In the genomic region with DNA sequence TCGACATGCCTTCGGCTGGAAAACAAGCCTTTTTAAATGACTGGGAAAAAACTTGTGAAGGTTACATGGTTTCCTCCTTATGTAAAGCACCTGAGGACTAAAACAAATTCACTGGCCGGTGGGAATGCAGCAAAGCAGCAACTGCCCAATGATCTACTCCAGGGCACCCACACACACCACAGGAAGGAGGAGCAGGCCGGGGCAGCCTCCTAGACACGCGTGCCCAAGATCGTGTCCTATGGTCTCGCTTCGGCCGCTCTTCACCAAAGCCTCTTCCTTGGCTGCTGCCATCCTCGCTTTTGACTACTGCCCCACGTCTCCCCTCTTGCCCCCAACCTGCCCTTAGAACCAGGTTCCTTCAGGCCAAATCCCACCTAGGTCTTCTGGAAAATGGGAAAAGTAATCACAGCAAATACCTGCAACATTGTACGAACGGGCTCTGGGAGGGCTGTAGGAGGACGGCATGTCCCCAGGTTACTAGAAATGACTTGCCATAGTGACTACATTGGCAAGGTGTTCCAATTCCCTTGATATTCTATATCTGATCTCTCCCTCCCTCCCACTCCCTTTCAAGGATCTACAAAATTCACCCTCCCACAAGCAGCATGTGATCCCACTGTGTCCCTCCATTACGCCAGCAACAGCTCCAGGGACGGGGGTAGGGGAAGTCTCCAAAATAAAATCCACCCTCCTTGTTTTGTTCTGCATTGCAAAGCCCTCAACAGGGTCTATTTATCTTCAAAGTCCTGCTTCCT, we compare ENCODE assay signal across 11 cellular contexts.
DNase-seq lines count a peak whose midpoint lies in the region; ATAC-seq, FAIRE-seq and TF ChIP-seq lines count a peak whose summit lies in the region.
"Had no signal": no experiment of that assay in that cellular context is flagged by ENCODE, and none has a peak within 500 bp of the region (broad histone marks: within the 10 kb centered on the region; RNA-seq: fewer than 3 reads in every experiment).

No MANE protein-coding gene starts in this region.

- no peaks in the 10 kb centered on the region for H4K20me1 ChIP-seq in SK-N-SH (ENCODE audit: insufficient read depth)

- H3K4me3 ChIP-seq in SK-N-SH (ENCODE audit: low read depth in 2 of 2, low read length in 1 of 2) (no peak overlapping the region), adrenal gland (no peak overlapping the region)

- 92% methylated on average over 17 of the region's 17 CpGs for WGBS in SK-N-SH (ENCODE audit: low lambda C conversion rate)
- WGBS in adrenal gland, 4 donors, result 77 to 83% (median 80%) methylated on average over 17 of the region's 17 CpGs

- peak overlapping the region; percentile 95 to 99 for H3K27ac ChIP-seq in SK-N-SH (ENCODE audit: low read depth in 2 of 2, low read length in 1 of 2)
- peak overlapping the region in 3 of 5 donors; percentile 50 to 93 (median 90) for H3K27ac ChIP-seq in adrenal gland
- H3K27ac ChIP-seq: 22Rv1, VCaP had no signal

- H3K9me3 ChIP-seq in SK-N-SH (no peaks in the 10 kb centered on the region), adrenal gland (replicated peaks in 1 of 3) (no peaks in the 10 kb centered on the region)

- H3K36me3 ChIP-seq in SK-N-SH (replicated peaks in 1 of 2; ENCODE audit: control insufficient read depth in 1 of 2, insufficient read depth in 2 of 2, low read length in 1 of 2), result peaks cover 19 to 28% of the 10 kb centered on the region in 2 experiments
- peaks cover 0 to 7% of the 10 kb centered on the region in 2 donors for H3K36me3 ChIP-seq in adrenal gland (replicated peaks in 1 of 2)

- no peak for TF ChIP-seq POLR2A in adrenal gland (IDR thresholded peaks at IDR 0.05)
- no peak for TF ChIP-seq POLR2A in GM12891 (IDR thresholded peaks at IDR 0.05; ENCODE audit: low read depth, low read length)

- H2AFZ ChIP-seq in SK-N-SH (ENCODE audit: low read depth), result no peak overlapping the region

- no peak for TF ChIP-seq RAD21 in SK-N-SH (IDR thresholded peaks at IDR 0.05; ENCODE audit: low read length)

- H3K4me1 ChIP-seq in SK-N-SH (ENCODE audit: control insufficient read depth in 1 of 2, insufficient read depth in 2 of 2, low read depth in 1 of 2, low read length in 1 of 2) (peaks cover 46 to 67% of the 10 kb centered on the region in 2 experiments), adrenal gland (replicated peaks in 1 of 2) (peaks cover 52 to 97% of the 10 kb centered on the region in 2 donors)

- ATAC-seq in SK-N-SH treated with all-trans-retinoic acid at 6 μM for 48 hours (no peak), HG02884 (IDR thresholded peaks at IDR 0.05; ENCODE audit: unreplicated experiment) (no peak)

- no peaks in the 10 kb centered on the region for H3K9me2 ChIP-seq in SK-N-SH

- intact Hi-C loops in adrenal gland (cut with DNase I), result no loop called here

- no peaks in the 10 kb centered on the region for H3K27me3 ChIP-seq in SK-N-SH (ENCODE audit: insufficient read depth)
- no peaks in the 10 kb centered on the region for H3K27me3 ChIP-seq in adrenal gland

- TF ChIP-seq CTCF in SK-N-SH (IDR thresholded peaks at IDR 0.05), result no peak
- no peak for TF ChIP-seq CTCF in adrenal gland (IDR thresholded peaks at IDR 0.05)

- POLR2A ChIA-PET in SK-N-SH (lab: Yijun Ruan, JAX), result no interaction called here

- no peak for DNase-seq in SK-N-SH
- DNase-seq in adrenal gland, result peak in 1 of 7 donors; percentile 59
- DNase-seq in mesenteric fat pad (ENCODE audit: low spot score), result peak; percentile 64
- DNase-seq in superior temporal gyrus (ENCODE audit: extremely low spot score), result peak; percentile 37
- no peak for DNase-seq in GM12891 (ENCODE audit: insufficient read length, low spot score)
- no peak for DNase-seq in foreskin melanocyte

- peaks cover 53% of the 10 kb centered on the region for H3F3A ChIP-seq in SK-N-SH (replicated peaks; ENCODE audit: insufficient read depth)

- no peak for FAIRE-seq in GM12891 (lab: Jason Lieb, UNC)
- FAIRE-seq: bronchial epithelial cell had no signal

- H3K4me2 ChIP-seq in SK-N-SH, result peak overlapping the region; percentile 78; the same call in 1 of the 2 replicates

- no peak for TF ChIP-seq EP300 in SK-N-SH (IDR thresholded peaks at IDR 0.05; ENCODE audit: borderline replicate concordance in 1 of 2, low read depth in 1 of 2, low read length in 1 of 2)

- CTCF ChIA-PET in SK-N-SH (lab: Yijun Ruan, JAX), result interaction anchor here (0.7 to 10.6 kb wide), 9 partner anchors 6 to 202 kb away, joined by 3 to 168 read pairs (median 33); no protein-coding TSS in a partner anchor

- H3K9ac ChIP-seq in SK-N-SH, result peak overlapping the region; percentile 54; the same call in 1 of the 2 replicates

- H3K79me2 ChIP-seq in SK-N-SH (ENCODE audit: insufficient read depth), result peaks cover 64% of the 10 kb centered on the region

TF ChIP-seq in SK-N-SH, 30 proteins besides CTCF, POLR2A, EP300 and RAD21 (continues in another document):
- TF ChIP-seq, protein P1, sequence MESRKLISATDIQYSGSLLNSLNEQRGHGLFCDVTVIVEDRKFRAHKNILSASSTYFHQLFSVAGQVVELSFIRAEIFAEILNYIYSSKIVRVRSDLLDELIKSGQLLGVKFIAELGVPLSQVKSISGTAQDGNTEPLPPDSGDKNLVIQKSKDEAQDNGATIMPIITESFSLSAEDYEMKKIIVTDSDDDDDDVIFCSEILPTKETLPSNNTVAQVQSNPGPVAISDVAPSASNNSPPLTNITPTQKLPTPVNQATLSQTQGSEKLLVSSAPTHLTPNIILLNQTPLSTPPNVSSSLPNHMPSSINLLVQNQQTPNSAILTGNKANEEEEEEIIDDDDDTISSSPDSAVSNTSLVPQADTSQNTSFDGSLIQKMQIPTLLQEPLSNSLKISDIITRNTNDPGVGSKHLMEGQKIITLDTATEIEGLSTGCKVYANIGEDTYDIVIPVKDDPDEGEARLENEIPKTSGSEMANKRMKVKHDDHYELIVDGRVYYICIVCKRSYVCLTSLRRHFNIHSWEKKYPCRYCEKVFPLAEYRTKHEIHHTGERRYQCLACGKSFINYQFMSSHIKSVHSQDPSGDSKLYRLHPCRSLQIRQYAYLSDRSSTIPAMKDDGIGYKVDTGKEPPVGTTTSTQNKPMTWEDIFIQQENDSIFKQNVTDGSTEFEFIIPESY (IDR thresholded peaks at IDR 0.05; ENCODE audit: borderline replicate concordance, low read depth), result no peak
- TF ChIP-seq RXRA (IDR thresholded peaks at IDR 0.05; ENCODE audit: borderline replicate concordance, low read depth) (no peak), ELF1 (IDR thresholded peaks at IDR 0.05) (no peak), SMC3 (IDR thresholded peaks at IDR 0.05; ENCODE audit: low read depth, low read length) (no peak), EZH2phosphoT487 (IDR thresholded peaks at IDR 0.05; ENCODE audit: borderline replicate concordance, low read depth) (no peak)

TF ChIP-seq in SK-N-SH treated with all-trans-retinoic acid at 6 μM for 48 hours, 23 proteins besides CTCF, POLR2A, EP300 and RAD21 (continues in another document):
- TF ChIP-seq TOX (CRISPR knock-in tag; IDR thresholded peaks at IDR 0.05; ENCODE audit: borderline replicate concordance) (no peak), OSR1 (CRISPR knock-in tag; IDR thresholded peaks at IDR 0.05) (no peak), ARNTL (CRISPR knock-in tag; IDR thresholded peaks at IDR 0.05; ENCODE audit: borderline replicate concordance, low read depth) (no peak), ZFP3 (CRISPR knock-in tag; IDR thresholded peaks at IDR 0.05) (no peak)

TF ChIP-seq in GM12891, 5 proteins besides CTCF, POLR2A, EP300 and RAD21:
- no peak for TF ChIP-seq POU2F2 (IDR thresholded peaks at IDR 0.05; ENCODE audit: low read depth, low read length)
- TF ChIP-seq TAF1 (IDR thresholded peaks at IDR 0.05; ENCODE audit: low read depth, low read length), result no peak
- TF ChIP-seq POLR2AphosphoS5 (IDR thresholded peaks at IDR 0.05; ENCODE audit: low read depth, low read length), result no peak
- TF ChIP-seq SPI1 (IDR thresholded peaks at IDR 0.05; ENCODE audit: low read depth, low read length), result no peak
- TF ChIP-seq PAX5 (IDR thresholded peaks at IDR 0.05; ENCODE audit: insufficient read depth, low read length, severe bottlenecking), result no peak

Comparison
In these comparisons a context has a peak if more than half of its experiments do, and no peak if none do; other contexts are left out.
1. DNase-seq: peak in mesenteric fat pad (single experiment) and superior temporal gyrus (single experiment); none in SK-N-SH (single experiment), GM12891 (single experiment) and foreskin melanocyte (single experiment).